In the genomic region with DNA sequence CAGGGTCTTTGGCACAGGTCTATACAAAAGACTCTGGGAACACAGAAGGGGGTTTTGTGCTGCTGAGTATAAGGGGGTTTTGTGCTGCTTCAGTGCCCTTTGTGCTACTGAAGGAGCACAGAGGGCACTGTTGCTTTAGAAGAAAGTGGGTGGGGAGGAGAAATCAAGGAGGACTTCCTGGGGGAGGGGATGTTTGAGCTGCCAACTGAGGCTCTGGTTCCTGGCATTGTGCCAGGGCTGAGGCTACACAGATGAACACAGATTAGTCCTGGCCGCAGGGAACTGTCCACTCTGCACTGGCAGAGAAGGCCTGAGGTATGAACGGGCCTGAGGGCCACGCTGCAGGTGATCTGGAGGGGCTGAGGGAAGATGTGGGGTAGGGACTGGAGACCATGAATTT, we compare ENCODE assay signal across 1 cellular context.
TF ChIP-seq lines count a peak whose summit lies in the region.

No MANE protein-coding gene starts in this region.

TF ChIP-seq in HepG2, 621 proteins besides CTCF, POLR2A, EP300 and RAD21:
- TF ChIP-seq ZFP36 (IDR thresholded peaks at IDR 0.05; ENCODE audit: borderline replicate concordance, low read depth, low read length, partially characterized antibody): peak; percentile 91
- TF ChIP-seq, protein P1, sequence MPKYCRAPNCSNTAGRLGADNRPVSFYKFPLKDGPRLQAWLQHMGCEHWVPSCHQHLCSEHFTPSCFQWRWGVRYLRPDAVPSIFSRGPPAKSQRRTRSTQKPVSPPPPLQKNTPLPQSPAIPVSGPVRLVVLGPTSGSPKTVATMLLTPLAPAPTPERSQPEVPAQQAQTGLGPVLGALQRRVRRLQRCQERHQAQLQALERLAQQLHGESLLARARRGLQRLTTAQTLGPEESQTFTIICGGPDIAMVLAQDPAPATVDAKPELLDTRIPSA (CRISPR knock-in tag; IDR thresholded peaks at IDR 0.05; ENCODE audit: borderline replicate concordance): no peak
- no peak for TF ChIP-seq RORA (CRISPR knock-in tag; IDR thresholded peaks at IDR 0.05)
- no peak for TF ChIP-seq ZFYVE20 (CRISPR knock-in tag; IDR thresholded peaks at IDR 0.05; ENCODE audit: borderline replicate concordance, low read depth)
- no peak for TF ChIP-seq RFXAP (CRISPR knock-in tag; IDR thresholded peaks at IDR 0.05; ENCODE audit: borderline replicate concordance)
- TF ChIP-seq LCORL (IDR thresholded peaks at IDR 0.05): peak; percentile 82
- TF ChIP-seq LCORL (CRISPR knock-in tag; IDR thresholded peaks at IDR 0.05): no peak
